24 cellular contexts compared by ENCODE assay signal in genomic region chr19:42594617-42595489, GRCh38. TPM values are rescaled to one million over a fixed set of nuclear protein-coding genes. Genes with fewer than 3 reads are reported as not detected.
DNase-seq lines count a peak whose midpoint lies in the region; TF ChIP-seq lines count a peak whose summit lies in the region.
"Had no signal": no experiment of that assay in that cellular context is flagged by ENCODE, and none has a peak within 500 bp of the region (broad histone marks: within the 10 kb centered on the region; RNA-seq: fewer than 3 reads in every experiment).

TSS of gene CEACAM8 (minus strand) at chr19:42594924. CDS start at chr19:42594828, 96 bp downstream.

- H3K14ac ChIP-seq in trophoblast cell (ENCODE audit: low read length), result no peak within 1 kb of the TSS

- H3K4me1 ChIP-seq in endodermal cell (ENCODE audit: control insufficient read depth, insufficient read depth, low read length), result no peaks in the 10 kb centered on the region
- no peaks in the 10 kb centered on the region for H3K4me1 ChIP-seq in trophoblast cell (ENCODE audit: control insufficient read depth in 1 of 2, insufficient read depth in 2 of 2, low read length in 2 of 2)
- H3K4me1 ChIP-seq in mammary epithelial cell (ENCODE audit: insufficient read depth, low read length), result no peaks in the 10 kb centered on the region
- H3K4me1 ChIP-seq: Peyer's patch had no signal

- H3K9me3 ChIP-seq in endodermal cell (ENCODE audit: control insufficient read depth, low read length) (no peaks in the 10 kb centered on the region), trophoblast cell (ENCODE audit: insufficient read depth, low read depth, low read length) (peaks cover 12% of the 10 kb centered on the region), mammary epithelial cell (replicated peaks; ENCODE audit: insufficient read depth, low read length) (no peaks in the 10 kb centered on the region)
- H3K9me3 ChIP-seq: Peyer's patch had no signal

- H4K12ac ChIP-seq in trophoblast cell (ENCODE audit: low read depth, low read length), result no peak within 1 kb of the TSS

- H3K4ac ChIP-seq in trophoblast cell (ENCODE audit: low read depth, low read length), result no peak within 1 kb of the TSS

- H3K4me2 ChIP-seq in trophoblast cell (ENCODE audit: low read length) (no peak within 1 kb of the TSS), mammary epithelial cell (ENCODE audit: insufficient read depth, low read depth, low read length) (no peak within 1 kb of the TSS)

- CTCF ChIA-PET in mammary epithelial cell (lab: Charles Lee; ENCODE audit: low non-redundant PET), result no interaction called here

- intact Hi-C loops in activated CD4-positive, alpha-beta T cell treated with anti-CD3 and anti-CD28 coated beads, Interleukin-2, amount 10 ng/mL, durations not matched to agents 24 days and 14 days (cut with micrococcal nuclease), result no loop called here
- intact Hi-C loops in mammary epithelial cell (cut with micrococcal nuclease), result no loop called here

- no peak within 1 kb of the TSS for H2BK120ac ChIP-seq in trophoblast cell (ENCODE audit: insufficient read depth, low read length, poor library complexity)

- H2AK5ac ChIP-seq in trophoblast cell (ENCODE audit: low read length), result no peak within 1 kb of the TSS

- 70 to 82% methylated on average over 2 to 10 of the region's 10 CpGs for WGBS in endodermal cell (ENCODE audit: insufficient coverage in 1 of 2, insufficient read length in 1 of 2), 2 experiments
- no CpG with 5 or more reads among the region's 10 CpGs for WGBS in trophoblast cell (ENCODE audit: extremely low coverage, insufficient coverage, insufficient read length)
- WGBS in mammary epithelial cell (ENCODE audit: low coverage, missing lambda C conversion rate), result 71% methylated on average over 7 of the region's 10 CpGs

- no peaks in the 10 kb centered on the region for H3K36me3 Mint-ChIP-seq in activated CD4-positive, alpha-beta T cell treated with anti-CD3 and anti-CD28 coated beads, Interleukin-2, amount 10 ng/mL, durations not matched to agents 24 days and 14 days (ENCODE audit: low read depth)
- H3K36me3 Mint-ChIP-seq in endodermal cell (ENCODE audit: low read depth), result no peaks in the 10 kb centered on the region

- no TSS peak for BruUV-seq in mammary epithelial cell (replicated peaks; lab: Mats Ljungman, UMichigan)

- no peaks in the 10 kb centered on the region for H3K9me3 Mint-ChIP-seq in activated CD4-positive, alpha-beta T cell treated with anti-CD3 and anti-CD28 coated beads, Interleukin-2, amount 10 ng/mL, durations not matched to agents 24 days and 14 days
- H3K9me3 Mint-ChIP-seq in endodermal cell, result no peaks in the 10 kb centered on the region

- no peak within 1 kb of the TSS for H2BK5ac ChIP-seq in trophoblast cell (ENCODE audit: low read depth, low read length, poor library complexity)

- H3K27me3 ChIP-seq in HL-60 (ENCODE audit: insufficient read depth, poor library complexity, severe bottlenecking) (no peaks in the 10 kb centered on the region), endodermal cell (ENCODE audit: control insufficient read depth, insufficient read depth, low read length, poor library complexity, severe bottlenecking) (no peaks in the 10 kb centered on the region), trophoblast cell (ENCODE audit: insufficient read depth, low read length) (no peaks in the 10 kb centered on the region), mammary epithelial cell (ENCODE audit: insufficient read depth, low read length) (no peaks in the 10 kb centered on the region)
- H3K27me3 ChIP-seq: Peyer's patch had no signal

- H3K79me2 ChIP-seq in trophoblast cell (ENCODE audit: control insufficient read depth, insufficient read depth, low read length, poor library complexity) (no peaks in the 10 kb centered on the region), mammary epithelial cell (ENCODE audit: insufficient read depth, low read length) (no peaks in the 10 kb centered on the region)

- no peaks in the 10 kb centered on the region for H4K20me1 ChIP-seq in mammary epithelial cell (ENCODE audit: insufficient read depth, low read length)

- H3K4me3 Mint-ChIP-seq in activated CD4-positive, alpha-beta T cell treated with anti-CD3 and anti-CD28 coated beads, Interleukin-2, amount 10 ng/mL, durations not matched to agents 24 days and 14 days, result no peak within 1 kb of the TSS
- H3K4me3 Mint-ChIP-seq in endodermal cell, result no peak within 1 kb of the TSS

- in situ Hi-C loops in mammary epithelial cell (cut with MboI; ENCODE audit: low sequenced_read_pairs in 2 of 2), result loop anchor here in 1 of 2 donors (10.0 kb wide), 1 partner anchor 140 kb away; no protein-coding TSS in a partner anchor
- in situ Hi-C loops in G401 (cut with HindIII; ENCODE audit: low sequenced_read_pairs), result loop anchor here (25.0 kb wide), 1 partner anchor 158 kb away; the partner anchor contains the start of genes CXCL17 and LIPE

- H3K9ac ChIP-seq in endodermal cell (ENCODE audit: extremely low read depth, low read length, poor library complexity, severe bottlenecking) (no peak within 1 kb of the TSS), trophoblast cell (ENCODE audit: low read length) (no peak within 1 kb of the TSS), mammary epithelial cell (ENCODE audit: insufficient read depth, low read length) (no peak within 1 kb of the TSS)

- H3K36me3 ChIP-seq in endodermal cell (ENCODE audit: control insufficient read depth, insufficient read depth, low read length), result no peaks in the 10 kb centered on the region
- H3K36me3 ChIP-seq in trophoblast cell (ENCODE audit: control insufficient read depth in 1 of 2, insufficient read depth in 2 of 2, low read length in 2 of 2), result no peaks in the 10 kb centered on the region
- H3K36me3 ChIP-seq in mammary epithelial cell (ENCODE audit: insufficient read depth, low read length), result no peaks in the 10 kb centered on the region
- H3K36me3 ChIP-seq: Peyer's patch had no signal

- DNase-seq in activated CD4-positive, alpha-beta T cell treated with anti-CD3 and anti-CD28 coated beads, Interleukin-2, amount 10 ng/mL, durations not matched to agents 24 days and 14 days, result no peak
- DNase-seq in activated CD4-positive, alpha-beta T cell treated with anti-CD3 and anti-CD28 coated beads, Interleukin-2, amount 50 U/mL, for 4 hours, result no peak
- DNase-seq in HL-60 (ENCODE audit: low read depth in 1 of 2, low spot score in 1 of 2) (peak in 1 of 2 experiments; percentile 59), endodermal cell (peak; percentile 63), trophoblast cell (no peak), mammary epithelial cell (no peak), G401 (ENCODE audit: low spot score) (no peak)
- no peak for DNase-seq in activated effector memory CD4-positive, alpha-beta T cell treated with Interleukin-2 at 50 U/mL for 16 hours
- DNase-seq: DMS153, DND-41, GOT3, Kasumi-1, NCI-H1105, NCI-H1436 treated with DMSO at 0.1 percent for 48 hours, NCI-H187 treated with DMSO at 0.1 percent for 48 hours, NCI-H524, NCI-H82, Peyer's patch, SHP77 treated with DMSO at 0.1 percent for 48 hours had no signal

- no peaks in the 10 kb centered on the region for H3K27me3 Mint-ChIP-seq in activated CD4-positive, alpha-beta T cell treated with anti-CD3 and anti-CD28 coated beads, Interleukin-2, amount 10 ng/mL, durations not matched to agents 24 days and 14 days
- peaks cover 42% of the 10 kb centered on the region for H3K27me3 Mint-ChIP-seq in endodermal cell (ENCODE audit: insufficient read depth)

- no peak within 1 kb of the TSS for H4K91ac ChIP-seq in trophoblast cell (ENCODE audit: low read depth, low read length)

- H3K27ac Mint-ChIP-seq in activated CD4-positive, alpha-beta T cell treated with anti-CD3 and anti-CD28 coated beads, Interleukin-2, amount 10 ng/mL, durations not matched to agents 24 days and 14 days, result peak within 1 kb of the TSS; percentile 10
- no peak within 1 kb of the TSS for H3K27ac Mint-ChIP-seq in endodermal cell

- no peak within 1 kb of the TSS for H4K8ac ChIP-seq in trophoblast cell (ENCODE audit: low read depth, low read length)

- no peak within 1 kb of the TSS for H2BK12ac ChIP-seq in trophoblast cell (ENCODE audit: low read length)

- dilution Hi-C loops in mammary epithelial cell (cut with HindIII; ENCODE audit: low sequenced_read_pairs), result loop anchor here (5.0 kb wide), 1 partner anchor 38 kb away; no protein-coding TSS in a partner anchor

- H3K79me1 ChIP-seq in trophoblast cell (ENCODE audit: low read length), result no peaks in the 10 kb centered on the region

- H2AFZ ChIP-seq in trophoblast cell (ENCODE audit: insufficient read depth, low read length, poor library complexity) (no peak within 1 kb of the TSS), mammary epithelial cell (ENCODE audit: low read depth, low read length) (no peak within 1 kb of the TSS)

- H3K27ac ChIP-seq in HL-60 (replicated peaks) (peak within 1 kb of the TSS; percentile 67), endodermal cell (ENCODE audit: low read depth, low read length) (no peak within 1 kb of the TSS), trophoblast cell (ENCODE audit: low read depth, low read length) (no peak within 1 kb of the TSS), mammary epithelial cell (ENCODE audit: insufficient read depth, low read depth, low read length) (no peak within 1 kb of the TSS)
- H3K27ac ChIP-seq: Peyer's patch had no signal

- no peak within 1 kb of the TSS for H3K23ac ChIP-seq in trophoblast cell (ENCODE audit: low read length)

- TF ChIP-seq CTCF in HL-60 (IDR thresholded peaks at IDR 0.05; ENCODE audit: insufficient read depth, low read length), result no peak
- TF ChIP-seq CTCF in endodermal cell (conservative IDR thresholded peaks at IDR 0.05), result peak; percentile 31
- no peak for TF ChIP-seq CTCF in mammary epithelial cell (conservative IDR thresholded peaks at IDR 0.05 in 1 of 2, IDR thresholded peaks at IDR 0.05 in 1 of 2; ENCODE audit: extremely low read depth in 1 of 2, insufficient read depth in 1 of 2, low read depth in 1 of 2, low read length in 2 of 2)

- H3K18ac ChIP-seq in trophoblast cell (ENCODE audit: low read length), result no peak within 1 kb of the TSS

- no peak within 1 kb of the TSS for H3K4me3 ChIP-seq in HL-60 (replicated peaks; ENCODE audit: insufficient read depth, low read length)
- no peak within 1 kb of the TSS for H3K4me3 ChIP-seq in endodermal cell (ENCODE audit: low read length)
- peak within 1 kb of the TSS; percentile 33 for H3K4me3 ChIP-seq in trophoblast cell (ENCODE audit: low read depth, low read length)
- no peak within 1 kb of the TSS for H3K4me3 ChIP-seq in mammary epithelial cell (replicated peaks in 1 of 3; ENCODE audit: insufficient read depth in 1 of 3, low read depth in 2 of 3, low read length in 3 of 3)
- H3K4me3 ChIP-seq: K562, Peyer's patch had no signal

- no peaks in the 10 kb centered on the region for H3K4me1 Mint-ChIP-seq in activated CD4-positive, alpha-beta T cell treated with anti-CD3 and anti-CD28 coated beads, Interleukin-2, amount 10 ng/mL, durations not matched to agents 24 days and 14 days
- no peaks in the 10 kb centered on the region for H3K4me1 Mint-ChIP-seq in endodermal cell

RNA-seq across cellular contexts. Expression of gene CEACAM8, which starts in this region (rescaled TPM):
- not detected in 2 replicates for total RNA-seq in activated CD4-positive, alpha-beta T cell treated with anti-CD3 and anti-CD28 coated beads, Interleukin-2, amount 10 ng/mL, durations not matched to agents 24 days and 14 days
- not detected for total RNA-seq in endodermal cell
- polyA plus RNA-seq in endodermal cell (2013, experiment 1 of 2), result not detected
- polyA plus RNA-seq in endodermal cell (2013, experiment 2 of 2), result not detected
- not detected in 2 replicates for polyA plus RNA-seq in trophoblast cell (2013)
- not detected for total RNA-seq in mammary epithelial cell
- polyA plus RNA-seq in mammary epithelial cell, result not detected
- not detected for polyA minus RNA-seq in mammary epithelial cell
- 0.61 and 2.7 TPM in 2 replicates for total RNA-seq in G401 (2014; rRNA removed; shearing (Covaris generic))
- total RNA-seq: A172, HT1080, K562, M059J, Peyer's patch had no signal
- polyA plus RNA-seq: BJ, K562 had no signal

Comparison
In these comparisons a context has a peak if more than half of its experiments do, and no peak if none do; other contexts are left out.
1. Peak in DNase-seq in endodermal cell; RNA of the gene not detected or under 1 TPM.